Comparison of ENCODE assay signal across 10 cellular contexts in the genomic region with DNA sequence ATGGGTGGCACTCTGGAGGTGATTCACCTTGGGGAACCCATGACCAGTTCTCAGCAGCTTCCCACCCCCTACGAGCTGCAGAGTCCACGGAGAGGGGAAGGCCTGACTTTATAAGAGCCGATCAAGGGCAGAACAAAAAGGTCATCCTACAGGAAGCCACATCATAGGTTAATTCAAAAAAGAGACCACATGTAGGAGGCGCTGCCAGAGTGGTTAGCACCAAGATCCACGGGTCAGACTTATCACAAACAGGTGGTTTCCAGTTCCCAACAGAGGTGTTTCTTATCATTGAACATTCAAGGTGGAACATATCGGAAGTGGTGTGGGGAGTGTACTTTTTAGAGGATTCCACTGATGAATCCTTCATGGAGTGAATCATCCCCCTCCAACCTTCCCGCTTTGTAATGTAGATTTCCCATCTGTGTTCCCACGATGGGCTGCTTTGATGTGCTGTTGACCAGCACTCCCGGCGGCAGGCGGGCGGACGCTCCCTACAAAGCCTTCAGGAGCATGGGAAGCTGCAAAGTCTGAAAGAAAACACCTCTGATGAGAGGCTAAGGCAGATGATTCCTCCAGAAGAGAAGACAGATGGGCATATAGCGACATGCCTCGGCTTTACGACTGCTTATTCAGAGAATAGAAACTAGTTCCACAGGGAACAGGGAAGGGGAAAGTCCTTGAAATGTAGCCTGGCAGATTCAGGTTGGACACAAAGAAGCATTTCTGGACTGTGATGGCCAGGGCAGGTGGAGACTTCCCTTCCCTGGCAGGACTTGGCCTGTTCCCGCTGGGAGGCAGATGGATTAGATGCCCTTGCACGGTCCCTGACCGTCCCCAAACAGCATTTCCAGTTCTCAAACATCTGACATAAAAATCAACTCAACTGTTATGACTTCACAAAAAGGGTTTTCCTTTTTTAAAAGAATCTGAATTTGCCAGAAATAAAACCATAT.
DNase-seq lines count a peak whose midpoint lies in the region; ATAC-seq and TF ChIP-seq lines count a peak whose summit lies in the region.
"Had no signal": no experiment of that assay in that cellular context is flagged by ENCODE, and none has a peak within 500 bp of the region (broad histone marks: within the 10 kb centered on the region; RNA-seq: fewer than 3 reads in every experiment).

No MANE protein-coding gene starts in this region.

- no peaks in the 10 kb centered on the region for H3K36me3 ChIP-seq in parathyroid adenoma (ENCODE audit: control insufficient read depth, insufficient read depth, low read length)
- H3K36me3 ChIP-seq in PC-3 (ENCODE audit: low read depth, low read length): no peaks in the 10 kb centered on the region

- H3K4me1 ChIP-seq in parathyroid adenoma (peaks cover 65% of the 10 kb centered on the region), PC-3 (ENCODE audit: insufficient read depth, low read length) (no peaks in the 10 kb centered on the region)

- H3K27ac ChIP-seq in parathyroid adenoma: no peak overlapping the region
- no peak overlapping the region for H3K27ac ChIP-seq in PC-3 (ENCODE audit: low read length)
- H3K27ac ChIP-seq: tibial artery had no signal

- DNase-seq in cerebellum (ENCODE audit: low spot score) (peak; percentile 91), PC-3 (no peak), NCI-H774 (lab: John Stamatoyannopoulos, UW) (no peak)
- DNase-seq: left cardiac atrium, tibial artery had no signal

- H3K9me3 ChIP-seq in parathyroid adenoma (ENCODE audit: control insufficient read depth, low read length) (no peaks in the 10 kb centered on the region), PC-3 (ENCODE audit: low read length) (no peaks in the 10 kb centered on the region)
- H3K9me3 ChIP-seq: tibial artery had no signal

- ATAC-seq in GM18520 (IDR thresholded peaks at IDR 0.05; ENCODE audit: unreplicated experiment) (peak; percentile 67), HG02885 (IDR thresholded peaks at IDR 0.05; ENCODE audit: poor library complexity, unreplicated experiment) (peak; percentile 58), PC-3 (no peak), GM18505 (IDR thresholded peaks at IDR 0.05; ENCODE audit: unreplicated experiment) (no peak), GM21786 (IDR thresholded peaks at IDR 0.05; ENCODE audit: unreplicated experiment) (no peak)
- ATAC-seq: left cardiac atrium had no signal

- H3K9ac ChIP-seq in parathyroid adenoma (no peak overlapping the region), PC-3 (ENCODE audit: low read length) (no peak overlapping the region)

- TF ChIP-seq CTCF in parathyroid adenoma (IDR thresholded peaks at IDR 0.05) (no peak), PC-3 (conservative IDR thresholded peaks at IDR 0.05; ENCODE audit: low read depth, low read length) (no peak)

- POLR2A ChIA-PET in PC-3 (lab: Charles Lee; ENCODE audit: unreplicated experiment): no interaction called here

- H3K27me3 ChIP-seq in parathyroid adenoma (ENCODE audit: control insufficient read depth, insufficient read depth, low read length) (no peaks in the 10 kb centered on the region), PC-3 (ENCODE audit: low read length) (no peaks in the 10 kb centered on the region)
- H3K27me3 ChIP-seq: tibial artery had no signal

- no peaks in the 10 kb centered on the region for H3F3A ChIP-seq in PC-3 (ENCODE audit: low read length, unreplicated experiment)

- no peak for TF ChIP-seq POLR2A in GM18505 (IDR thresholded peaks at IDR 0.05; ENCODE audit: borderline replicate concordance, extremely low read depth, insufficient read depth, insufficient read length)

- H3K4me3 ChIP-seq in parathyroid adenoma (ENCODE audit: low read depth, low read length) (no peak overlapping the region), PC-3 (ENCODE audit: low read length) (no peak overlapping the region)
- H3K4me3 ChIP-seq: tibial artery had no signal

- H3K79me2 ChIP-seq in parathyroid adenoma (peaks cover 54% of the 10 kb centered on the region), PC-3 (ENCODE audit: low read length) (no peaks in the 10 kb centered on the region)

- H2AFZ ChIP-seq in parathyroid adenoma (no peak overlapping the region), PC-3 (ENCODE audit: low read length) (no peak overlapping the region)

- H3K4me2 ChIP-seq in parathyroid adenoma (ENCODE audit: low read length) (peak overlapping the region; percentile 12), PC-3 (ENCODE audit: low read length) (no peak overlapping the region)

- intact Hi-C loops in PC-3 (cut with micrococcal nuclease): no loop called here

- no TSS peak for BruUV-seq in PC-3 (replicated peaks; lab: Mats Ljungman, UMichigan)

- CTCF ChIA-PET in PC-3 (lab: Charles Lee): no interaction called here

- H3K9me2 ChIP-seq in PC-3 (replicated peaks; ENCODE audit: low read length): no peaks in the 10 kb centered on the region

- H4K20me1 ChIP-seq in PC-3 (ENCODE audit: low read length): no peaks in the 10 kb centered on the region

Comparison
In these comparisons a context has a peak if more than half of its experiments do, and no peak if none do; other contexts are left out.
1. ATAC-seq: peak in GM18520 (single experiment) and HG02885 (single experiment); none in PC-3 (single experiment), GM18505 (single experiment) and GM21786 (single experiment).